8 cellular contexts compared by ENCODE assay signal in the genomic region with DNA sequence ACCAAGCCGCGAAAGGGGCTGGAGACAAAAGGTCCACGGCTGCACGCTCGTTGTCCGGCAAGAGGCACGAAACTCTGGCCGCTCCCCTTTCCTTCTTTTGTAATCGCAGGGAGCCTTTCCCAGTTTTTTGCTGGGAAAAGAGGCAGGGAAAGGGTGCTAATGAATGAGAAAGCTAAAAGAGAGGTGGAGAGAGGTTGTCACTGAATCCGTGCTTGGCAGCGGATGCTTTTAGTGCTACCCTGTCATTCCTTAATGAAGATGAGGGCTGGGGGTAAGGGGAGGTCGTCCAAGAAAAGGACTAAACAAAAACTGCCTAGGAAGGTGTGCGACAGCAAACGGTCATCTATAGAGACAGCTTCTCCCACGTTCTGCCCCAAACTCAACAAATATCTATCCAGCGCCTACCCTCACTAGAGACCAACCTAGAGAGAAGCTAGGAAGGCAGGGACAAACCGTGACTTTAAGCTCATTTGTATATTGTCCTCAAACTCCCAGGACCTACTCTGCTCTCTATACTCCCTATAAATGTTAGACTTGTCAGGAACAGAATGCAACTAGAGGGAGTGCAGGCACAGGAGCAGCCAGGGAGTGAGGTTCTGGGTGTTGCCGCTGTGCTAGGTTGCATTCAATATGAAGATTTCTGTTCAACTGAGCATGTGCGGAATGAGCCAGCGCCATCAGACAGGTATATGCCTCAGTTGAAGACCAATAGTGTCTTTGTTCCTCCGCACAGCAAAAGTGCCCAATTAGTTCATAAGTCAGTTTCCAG. TPM values are rescaled to one million over a fixed set of nuclear protein-coding genes. Genes with fewer than 3 reads are reported as not detected.
DNase-seq lines count a peak whose midpoint lies in the region; ATAC-seq and TF ChIP-seq lines count a peak whose summit lies in the region.

No MANE protein-coding gene starts in this region.

- H3K9me3 ChIP-seq in heart left ventricle (no peaks in the 10 kb centered on the region), ovary (no peaks in the 10 kb centered on the region)

- peak in 1 of 12 donors; percentile 4 for TF ChIP-seq CTCF in heart left ventricle (IDR thresholded peaks at IDR 0.05)
- no peak for TF ChIP-seq CTCF in ovary (IDR thresholded peaks at IDR 0.05)

- TF ChIP-seq EP300 in ovary (IDR thresholded peaks at IDR 0.05), result no peak

- no peaks in the 10 kb centered on the region for H3K27me3 Mint-ChIP-seq in activated naive CD8-positive, alpha-beta T cell treated with anti-CD3 and anti-CD28 coated beads for 36 hours

- H3K27ac ChIP-seq in heart left ventricle (peak overlapping the region; percentile 28 to 89 (median 83)), ovary (peak overlapping the region; percentile 73)

- peak overlapping the region; percentile 75 for H3K4me3 Mint-ChIP-seq in activated naive CD8-positive, alpha-beta T cell treated with anti-CD3 and anti-CD28 coated beads for 36 hours

- H3K36me3 Mint-ChIP-seq in activated naive CD8-positive, alpha-beta T cell treated with anti-CD3 and anti-CD28 coated beads for 36 hours, result no peaks in the 10 kb centered on the region

- DNase-seq in AG08396 (ENCODE audit: low spot score) (peak; percentile 32), H7 (peak; percentile 18), NCI-H774 (lab: John Stamatoyannopoulos, UW) (peak; percentile 26), heart left ventricle (peak in 3 of 5 donors; percentile 7 to 30 (median 16)), ovary (no peak), SIG-M5 treated with dmso at 0.1 percent for 504 hours (lab: John Stamatoyannopoulos, UW; ENCODE audit: unreplicated experiment) (no peak), MV-4-11 (lab: John Stamatoyannopoulos, UW) (no peak)
- DNase-seq in activated naive CD8-positive, alpha-beta T cell treated with anti-CD3 and anti-CD28 coated beads for 36 hours, result no peak

- peak overlapping the region; percentile 68 for H3K27ac Mint-ChIP-seq in activated naive CD8-positive, alpha-beta T cell treated with anti-CD3 and anti-CD28 coated beads for 36 hours

- intact Hi-C loops in heart left ventricle (cut with DNase I) (no loop called here), ovary (cut with DNase I) (loop anchor here in 1 of 4 donors (10.0 kb wide), 1 partner anchor 59 kb away; no protein-coding TSS in a partner anchor)

- TF ChIP-seq POLR2A in heart left ventricle (IDR thresholded peaks at IDR 0.05), result no peak
- TF ChIP-seq POLR2A in ovary (IDR thresholded peaks at IDR 0.05), result no peak

- peak in 2 of 4 donors; percentile 9 to 21 for ATAC-seq in heart left ventricle

- H3K4me1 Mint-ChIP-seq in activated naive CD8-positive, alpha-beta T cell treated with anti-CD3 and anti-CD28 coated beads for 36 hours, result peaks cover 15% of the 10 kb centered on the region

- H3K27me3 ChIP-seq in H7 (ENCODE audit: control insufficient read depth, insufficient read depth, low read length) (no peaks in the 10 kb centered on the region), heart left ventricle (peaks cover 0 to 18% (median 0%) of the 10 kb centered on the region in 9 donors), ovary (no peaks in the 10 kb centered on the region)

- H3K4me1 ChIP-seq in heart left ventricle (peaks cover 0 to 7% (median 0%) of the 10 kb centered on the region in 12 donors), ovary (ENCODE audit: insufficient read depth) (no peaks in the 10 kb centered on the region)

- no peaks in the 10 kb centered on the region for H3K9me3 Mint-ChIP-seq in activated naive CD8-positive, alpha-beta T cell treated with anti-CD3 and anti-CD28 coated beads for 36 hours

- H3K36me3 ChIP-seq in H7 (replicated peaks; ENCODE audit: control insufficient read depth, insufficient read depth, low read length) (no peaks in the 10 kb centered on the region), heart left ventricle (no peaks in the 10 kb centered on the region), ovary (no peaks in the 10 kb centered on the region)

- 1 to 34% (median 17%) methylated on average over 21 of the region's 21 CpGs for WGBS in heart left ventricle, 4 donors
- WGBS in ovary, 3 donors, result 27 to 43% (median 34%) methylated on average over 21 of the region's 21 CpGs

- H3K4me3 ChIP-seq in H7 (ENCODE audit: insufficient read depth, low read depth, low read length), result peak overlapping the region; percentile 81
- H3K4me3 ChIP-seq in heart left ventricle, result peak overlapping the region; percentile 6 to 92 (median 68)
- peak overlapping the region; percentile 53 for H3K4me3 ChIP-seq in ovary

RNA-seq across cellular contexts. Expression of a gene that starts 0.8 kb away (rescaled TPM):
- 39.2 and 64.6 TPM in 2 replicates for total RNA-seq in H7 (2014; rRNA removed; shearing (Covaris generic))
- total RNA-seq in activated naive CD8-positive, alpha-beta T cell treated with anti-CD3 and anti-CD28 coated beads for 36 hours, result 10 to 100 TPM; 16.6 to 20.4 TPM
- total RNA-seq in heart left ventricle (10 to 100 TPM; 11.8 to 25.6 (median 14.0) TPM), ovary (10 to 100 TPM; 25.7 to 70.9 (median 43.4) TPM)
- polyA plus RNA-seq in heart left ventricle (1 to 10 TPM; 2.9 to 5.7 TPM), ovary (10 to 100 TPM; 11.3 to 26.5 TPM)

Comparison
In these comparisons a context has a peak if more than half of its experiments do, and no peak if none do; other contexts are left out.
1. DNase-seq: peak in AG08396 (single experiment), H7 (single experiment), NCI-H774 (single experiment) and heart left ventricle (3 of 5); none in activated naive CD8-positive, alpha-beta T cell treated with anti-CD3 and anti-CD28 coated beads for 36 hours (single experiment), ovary (0 of 5), SIG-M5 treated with dmso at 0.1 percent for 504 hours (single experiment) and MV-4-11 (single experiment).
2. Peak in every context shown above with its lines, with median percentiles within 50 percentile points of each other: H3K4me3 ChIP-seq.